Comparison of ENCODE assay signal across 26 cellular contexts in genomic region chr5:110255194-110255593, GRCh38.
"Had no signal": no experiment of that assay in that cellular context is flagged by ENCODE, and none has a peak within 500 bp of the region (broad histone marks: within the 10 kb centered on the region; RNA-seq: fewer than 3 reads in every experiment).

No MANE protein-coding gene starts in this region.

- H3K9ac ChIP-seq: parathyroid adenoma had no signal

- H3K79me2 ChIP-seq: parathyroid adenoma had no signal

- DNase-seq: dermis blood vessel endothelial cell; effector memory CD8-positive, alpha-beta T cell; foreskin fibroblast; gastrocnemius medialis; head of caudate nucleus; immature natural killer cell; islet precursor cell; kidney glomerular epithelial cell; left colon; left ventricle myocardium inferior; lower lobe of right lung; natural killer cell; right lobe of liver; stimulated activated CD4-positive, alpha-beta T cell treated with anti-CD3 and anti-CD28 coated beads, Interleukin-12 subunit alpha, Interleukin-12 subunit beta, amount 100 ng/mL, for 4 hours; stimulated activated CD4-positive, alpha-beta T cell treated with anti-CD3 and anti-CD28 coated beads, Interleukin-1b, Interleukin-23, amount 100 ng/mL, for 48 hours; stimulated activated CD4-positive, alpha-beta T cell treated with anti-CD3 and anti-CD28 coated beads, Interleukin-4, amount 100 ng/mL, for 24 hours; stimulated activated naive CD4-positive, alpha-beta T cell treated with Interleukin-2 at 50 U/mL for 16 hours; stomach; thyroid gland; trophoblast cell had no signal

- H3K4me2 ChIP-seq: smooth muscle cell had no signal

- H3K9me3 Mint-ChIP-seq: effector memory CD8-positive, alpha-beta T cell; stimulated activated effector memory CD8-positive, alpha-beta T cell treated with anti-CD3 and anti-CD28 coated beads, Interleukin-12 subunit alpha, Interleukin-12 subunit beta, amount 100 ng/mL, for 72 hours had no signal

- H3K4me3 ChIP-seq: coronary artery, gastrocnemius medialis, left ventricle myocardium inferior, lower lobe of right lung, right lobe of liver, smooth muscle cell, stomach, thyroid gland, vagina had no signal

- H3K27me3 Mint-ChIP-seq: progenitor cell of endocrine pancreas had no signal

- H3K4me1 ChIP-seq: gastrocnemius medialis, left ventricle myocardium inferior, lower lobe of right lung, parathyroid adenoma, right lobe of liver, stomach, thyroid gland, vagina had no signal

- ATAC-seq: effector memory CD8-positive, alpha-beta T cell; gastrocnemius medialis; left colon; lower lobe of right lung; natural killer cell; right lobe of liver; stimulated activated effector memory CD8-positive, alpha-beta T cell treated with anti-CD3 and anti-CD28 coated beads, Interleukin-12 subunit alpha, Interleukin-12 subunit beta, amount 100 ng/mL, for 72 hours had no signal

- H3K4me3 Mint-ChIP-seq: effector memory CD8-positive, alpha-beta T cell; immature natural killer cell; natural killer cell; stimulated activated effector memory CD8-positive, alpha-beta T cell treated with anti-CD3 and anti-CD28 coated beads, Interleukin-12 subunit alpha, Interleukin-12 subunit beta, amount 100 ng/mL, for 72 hours had no signal

- H2AFZ ChIP-seq: parathyroid adenoma had no signal

- H3K36me3 ChIP-seq: gastrocnemius medialis, left ventricle myocardium inferior, lower lobe of right lung, right lobe of liver, stomach, thyroid gland, vagina had no signal

- H3K27ac Mint-ChIP-seq: effector memory CD8-positive, alpha-beta T cell; immature natural killer cell; natural killer cell; progenitor cell of endocrine pancreas; stimulated activated effector memory CD8-positive, alpha-beta T cell treated with anti-CD3 and anti-CD28 coated beads, Interleukin-12 subunit alpha, Interleukin-12 subunit beta, amount 100 ng/mL, for 72 hours had no signal

- H3K27me3 ChIP-seq: gastrocnemius medialis, right lobe of liver, stomach, thyroid gland, vagina had no signal

- H3K27ac ChIP-seq: coronary artery, gastrocnemius medialis, left ventricle myocardium inferior, lower lobe of right lung, parathyroid adenoma, right lobe of liver, stomach, thyroid gland, vagina had no signal

- H3K4me1 Mint-ChIP-seq: immature natural killer cell; natural killer cell; stimulated activated effector memory CD8-positive, alpha-beta T cell treated with anti-CD3 and anti-CD28 coated beads, Interleukin-12 subunit alpha, Interleukin-12 subunit beta, amount 100 ng/mL, for 72 hours had no signal

- H3K9me3 ChIP-seq: gastrocnemius medialis, lower lobe of right lung, right lobe of liver, stomach, thyroid gland, vagina had no signal

- H3K36me3 Mint-ChIP-seq: immature natural killer cell; natural killer cell; stimulated activated effector memory CD8-positive, alpha-beta T cell treated with anti-CD3 and anti-CD28 coated beads, Interleukin-12 subunit alpha, Interleukin-12 subunit beta, amount 100 ng/mL, for 72 hours had no signal
